ENCODE assay signal across 26 cellular contexts in the genomic region with DNA sequence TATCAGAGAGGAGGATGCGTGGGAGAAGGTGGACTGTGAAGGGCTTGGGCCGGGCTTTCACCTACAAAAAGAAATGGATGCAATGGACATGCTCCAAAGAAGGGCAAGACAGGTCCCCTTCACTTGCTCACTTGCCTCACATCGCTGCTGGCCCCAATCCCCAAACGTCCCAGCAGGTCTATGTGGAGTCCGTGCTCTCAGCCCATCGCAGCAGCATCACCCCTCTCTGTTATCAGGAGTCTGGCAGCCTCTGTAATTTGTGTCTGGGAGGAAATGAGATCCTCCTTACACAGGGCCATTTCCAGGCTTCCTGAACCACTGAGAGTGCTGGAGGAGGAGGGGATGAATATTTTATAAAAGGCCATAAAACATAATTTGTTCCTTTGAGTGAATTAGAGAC.
"Had no signal": no experiment of that assay in that cellular context is flagged by ENCODE, and none has a peak within 500 bp of the region (broad histone marks: within the 10 kb centered on the region; RNA-seq: fewer than 3 reads in every experiment).

No MANE protein-coding gene starts in this region.

- DNase-seq: Karpas-422, KBM-7, MG63, NCI-H1048, NCI-H1092 treated with DMSO at 0.1 percent for 48 hours, NCI-H1105 treated with DMSO at 0.1 percent for 48 hours, NCI-H1417, NCI-H1436, NCI-H146, NCI-H1694, NCI-H187, NCI-H1930, NCI-H2029 treated with DMSO at 0.1 percent for 48 hours, NCI-H2081 treated with DMSO at 0.1 percent for 48 hours, NCI-H2171 treated with DMSO at 0.1 percent for 48 hours, NCI-H2227 treated with DMSO at 0.1 percent for 48 hours, NCI-H345, NCI-H446, NCI-H510A treated with DMSO at 0.1 percent for 48 hours, NCI-H524 treated with DMSO at 0.1 percent for 48 hours, NCI-H526 treated with DMSO at 0.1 percent for 48 hours, NCI-H774, PC-9, SHP77, SIG-M5, SJCRH30 had no signal
